ENCODE assay signal across 8 cellular contexts in the genomic region with DNA sequence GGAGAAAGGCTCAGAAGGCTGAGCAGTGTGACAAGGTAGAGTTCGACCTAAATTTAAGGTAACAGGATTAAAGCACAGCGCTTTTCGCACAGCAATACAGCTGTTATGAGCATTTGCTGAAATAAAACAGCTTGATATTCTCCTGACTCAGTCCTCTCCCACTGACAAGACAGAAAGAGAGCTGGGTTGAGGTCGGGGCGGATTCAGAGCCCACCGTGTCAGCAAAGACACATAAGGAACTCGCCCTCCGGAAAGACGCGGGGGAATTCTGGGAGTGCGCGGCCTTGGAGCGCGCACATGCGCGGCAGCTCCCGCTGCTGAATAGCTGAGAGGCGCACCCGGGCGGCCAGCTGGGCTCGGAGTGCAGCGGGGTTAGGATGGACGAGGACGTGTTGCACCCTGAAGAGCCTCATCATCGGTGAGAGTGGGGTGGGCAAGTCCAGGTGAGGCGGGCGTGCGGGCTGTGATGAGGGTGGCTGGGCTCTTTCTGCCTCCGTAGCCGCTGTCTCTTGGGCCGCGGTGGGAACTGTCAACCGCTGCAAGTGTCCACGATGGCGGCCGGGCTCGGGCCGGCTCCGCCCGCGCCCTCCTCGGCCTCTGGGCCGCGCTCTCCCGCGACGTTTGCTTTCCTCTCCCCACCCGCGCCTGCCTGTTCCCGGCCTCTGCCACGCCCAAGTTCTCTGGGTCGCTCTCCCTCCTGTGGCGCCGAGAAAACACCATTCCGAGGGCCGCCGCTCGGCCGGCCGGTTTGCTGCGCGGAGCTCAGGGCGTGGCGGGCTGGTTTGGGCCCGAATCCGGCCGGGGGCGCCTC.
DNase-seq lines count a peak whose midpoint lies in the region; ATAC-seq and TF ChIP-seq lines count a peak whose summit lies in the region.

No MANE protein-coding gene starts in this region.

- H3K27me3 ChIP-seq in dorsolateral prefrontal cortex: no peaks in the 10 kb centered on the region

- DNase-seq in NCI-H2171 treated with DMSO at 0.1 percent for 48 hours (lab: John Stamatoyannopoulos, UW): peak; percentile 54
- DNase-seq in activated CD4-positive, alpha-beta T cell treated with anti-CD3 and anti-CD28 coated beads, Interleukin-2, amount 50 U/mL, for 24 hours (ENCODE audit: low read depth in 1 of 2, low spot score in 1 of 2): peak; percentile 16 to 19
- peak; percentile 64 to 90 (median 77) for DNase-seq in dorsolateral prefrontal cortex
- DNase-seq in lung microvascular endothelial cell (ENCODE audit: low read depth in 2 of 2): peak; percentile 64 to 76
- DNase-seq in stimulated activated effector memory CD8-positive, alpha-beta T cell treated with anti-CD3 and anti-CD28 coated beads, Interleukin-12 subunit alpha, Interleukin-12 subunit beta, amount 100 ng/mL, for 72 hours (ENCODE audit: low spot score in 2 of 2): peak; percentile 29 to 72

- ATAC-seq in GM18505 (IDR thresholded peaks at IDR 0.05; ENCODE audit: unreplicated experiment) (peak; percentile 54), HG02970 (IDR thresholded peaks at IDR 0.05; ENCODE audit: low FRiP score, unreplicated experiment) (peak; percentile 59)
- ATAC-seq in stimulated activated effector memory CD8-positive, alpha-beta T cell treated with anti-CD3 and anti-CD28 coated beads, Interleukin-12 subunit alpha, Interleukin-12 subunit beta, amount 100 ng/mL, for 72 hours: peak; percentile 76

- peak; percentile 24 for TF ChIP-seq CTCF in 22Rv1 (IDR thresholded peaks at IDR 0.05)
- TF ChIP-seq CTCF in dorsolateral prefrontal cortex (IDR thresholded peaks at IDR 0.05 in 54 of 56, conservative IDR thresholded peaks at IDR 0.05 in 2 of 56; ENCODE audit: low read depth in 1 of 56, partially characterized antibody in 56 of 56): peak in 32 of 56 donors; percentile 1 to 64 (median 26)

- peak overlapping the region; percentile 86 for H3K27ac ChIP-seq in 22Rv1
- peak overlapping the region in 58 of 59 donors; percentile 49 to 94 (median 85) for H3K27ac ChIP-seq in dorsolateral prefrontal cortex

- peak overlapping the region; percentile 60 to 94 (median 82) for H3K4me3 ChIP-seq in dorsolateral prefrontal cortex

- TF ChIP-seq POLR2A in GM18505 (IDR thresholded peaks at IDR 0.05; ENCODE audit: borderline replicate concordance, extremely low read depth, insufficient read depth, insufficient read length): peak; percentile 70

- intact Hi-C loops in dorsolateral prefrontal cortex (cut with DNase I): no loop called here

- peak overlapping the region; percentile 98 for H3K4me3 Mint-ChIP-seq in stimulated activated effector memory CD8-positive, alpha-beta T cell treated with anti-CD3 and anti-CD28 coated beads, Interleukin-12 subunit alpha, Interleukin-12 subunit beta, amount 100 ng/mL, for 72 hours

- H3K27ac Mint-ChIP-seq in stimulated activated effector memory CD8-positive, alpha-beta T cell treated with anti-CD3 and anti-CD28 coated beads, Interleukin-12 subunit alpha, Interleukin-12 subunit beta, amount 100 ng/mL, for 72 hours: peak overlapping the region; percentile 95

- no peaks in the 10 kb centered on the region for H3K36me3 Mint-ChIP-seq in stimulated activated effector memory CD8-positive, alpha-beta T cell treated with anti-CD3 and anti-CD28 coated beads, Interleukin-12 subunit alpha, Interleukin-12 subunit beta, amount 100 ng/mL, for 72 hours

- no peaks in the 10 kb centered on the region for H3K9me3 Mint-ChIP-seq in stimulated activated effector memory CD8-positive, alpha-beta T cell treated with anti-CD3 and anti-CD28 coated beads, Interleukin-12 subunit alpha, Interleukin-12 subunit beta, amount 100 ng/mL, for 72 hours

- peaks cover 29% of the 10 kb centered on the region for H3K4me1 Mint-ChIP-seq in stimulated activated effector memory CD8-positive, alpha-beta T cell treated with anti-CD3 and anti-CD28 coated beads, Interleukin-12 subunit alpha, Interleukin-12 subunit beta, amount 100 ng/mL, for 72 hours

Comparison
In these comparisons a context has a peak if more than half of its experiments do, and no peak if none do; other contexts are left out.
1. Peak in every context shown above with its lines: DNase-seq, ATAC-seq, H3K4me3 ChIP-seq and H3K27ac ChIP-seq.
2. DNase-seq: peak in every context shown above with its lines; median percentile 77 in dorsolateral prefrontal cortex; 70 in lung microvascular endothelial cell; 54 in NCI-H2171 treated with DMSO at 0.1 percent for 48 hours; 50 in stimulated activated effector memory CD8-positive, alpha-beta T cell treated with anti-CD3 and anti-CD28 coated beads, Interleukin-12 subunit alpha, Interleukin-12 subunit beta, amount 100 ng/mL, for 72 hours; 18 in activated CD4-positive, alpha-beta T cell treated with anti-CD3 and anti-CD28 coated beads, Interleukin-2, amount 50 U/mL, for 24 hours.